In the genomic region with DNA sequence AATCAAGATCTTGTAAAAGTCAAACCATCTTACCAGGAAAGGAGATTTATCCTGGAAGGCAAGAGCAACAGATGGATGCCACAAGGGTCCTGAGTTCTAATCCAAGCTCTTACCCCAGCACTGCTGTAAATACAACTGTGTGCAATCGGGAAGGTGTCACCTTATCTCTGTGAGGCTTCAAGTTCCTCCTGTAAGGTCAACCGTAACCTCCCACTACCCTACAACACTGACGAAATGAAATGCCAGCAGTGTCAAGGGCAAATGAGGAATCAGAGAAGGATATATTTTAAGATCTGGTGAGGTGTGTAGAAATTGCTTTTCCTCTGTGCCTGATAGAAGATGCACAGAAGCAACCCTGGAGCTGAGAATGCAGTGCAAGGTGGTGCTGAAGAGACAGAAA, we compare ENCODE assay signal across 29 cellular contexts.
"Had no signal": no experiment of that assay in that cellular context is flagged by ENCODE, and none has a peak within 500 bp of the region (broad histone marks: within the 10 kb centered on the region; RNA-seq: fewer than 3 reads in every experiment).

No MANE protein-coding gene starts in this region.

- H3K27ac ChIP-seq: adrenal gland, body of pancreas, epithelial cell of prostate, esophagus squamous epithelium, gastroesophageal sphincter had no signal

- H3K27me3 Mint-ChIP-seq: activated CD8-positive, alpha-beta memory T cell treated with anti-CD3 and anti-CD28 coated beads, Interleukin-2, amount 10 ng/mL, durations not matched to agents 7 days and 5 days; activated naive CD8-positive, alpha-beta T cell treated with anti-CD3 and anti-CD28 coated beads, Interleukin-2, amount 50 U/mL, for 24 hours had no signal

- H3K4me3 Mint-ChIP-seq: activated CD4-positive, alpha-beta memory T cell treated with anti-CD3 and anti-CD28 coated beads for 36 hours; activated CD4-positive, alpha-beta T cell treated with anti-CD3 and anti-CD28 coated beads for 36 hours; activated CD4-positive, alpha-beta T cell treated with anti-CD3 and anti-CD28 coated beads, Interleukin-2, amount 10 ng/mL, durations not matched to agents 24 days and 14 days; activated CD8-positive, alpha-beta memory T cell treated with anti-CD3 and anti-CD28 coated beads, Interleukin-2, amount 10 ng/mL, durations not matched to agents 7 days and 5 days; activated CD8-positive, alpha-beta T cell treated with anti-CD3 and anti-CD28 coated beads, Interleukin-2, amount 10 ng/mL, durations not matched to agents 7 days and 5 days; activated naive CD4-positive, alpha-beta T cell treated with anti-CD3 and anti-CD28 coated beads for 36 hours; activated naive CD4-positive, alpha-beta T cell treated with anti-CD3 and anti-CD28 coated beads, Interleukin-2, amount 50 U/mL, for 24 hours; activated naive CD8-positive, alpha-beta T cell treated with anti-CD3 and anti-CD28 coated beads for 36 hours; activated naive CD8-positive, alpha-beta T cell treated with anti-CD3 and anti-CD28 coated beads, Interleukin-2, amount 50 U/mL, for 24 hours; activated T-helper 1 cell treated with anti-CD3 and anti-CD28 coated beads, Interleukin-12 subunit alpha, Interleukin-12 subunit beta, Interleukin-2, Interleukin-4 antibody, amounts not matched to agents 30 ng/mL and 10 ng/mL and 1 ng/mL, durations not matched to agents 14 hours and 24 hours and 36 hours had no signal

- H3K27ac Mint-ChIP-seq: activated CD4-positive, alpha-beta memory T cell treated with anti-CD3 and anti-CD28 coated beads for 36 hours; activated CD4-positive, alpha-beta T cell treated with anti-CD3 and anti-CD28 coated beads for 36 hours; activated CD4-positive, alpha-beta T cell treated with anti-CD3 and anti-CD28 coated beads, Interleukin-2, amount 10 ng/mL, durations not matched to agents 24 days and 14 days; activated CD8-positive, alpha-beta memory T cell treated with anti-CD3 and anti-CD28 coated beads, Interleukin-2, amount 10 ng/mL, durations not matched to agents 7 days and 5 days; activated CD8-positive, alpha-beta T cell treated with anti-CD3 and anti-CD28 coated beads, Interleukin-2, amount 10 ng/mL, durations not matched to agents 7 days and 5 days; activated naive CD4-positive, alpha-beta T cell treated with anti-CD3 and anti-CD28 coated beads for 36 hours; activated naive CD4-positive, alpha-beta T cell treated with anti-CD3 and anti-CD28 coated beads, Interleukin-2, amount 50 U/mL, for 24 hours; activated naive CD8-positive, alpha-beta T cell treated with anti-CD3 and anti-CD28 coated beads for 36 hours; activated naive CD8-positive, alpha-beta T cell treated with anti-CD3 and anti-CD28 coated beads, Interleukin-2, amount 50 U/mL, for 24 hours; activated T-helper 1 cell treated with anti-CD3 and anti-CD28 coated beads, Interleukin-12 subunit alpha, Interleukin-12 subunit beta, Interleukin-2, Interleukin-4 antibody, amounts not matched to agents 30 ng/mL and 10 ng/mL and 1 ng/mL, durations not matched to agents 14 hours and 24 hours and 36 hours; activated T-helper 2 cell treated with anti-CD3 and anti-CD28 coated beads, Interferon-gamma antibody, Interleukin-2, Interleukin-4, amounts not matched to agents 10 μg/mL and 5 μg/mL and 100 μg/mL, durations not matched to agents 14 hours and 24 hours and 36 hours had no signal

- H3K9me3 Mint-ChIP-seq: activated CD4-positive, alpha-beta memory T cell treated with anti-CD3 and anti-CD28 coated beads for 36 hours; activated CD4-positive, alpha-beta T cell treated with anti-CD3 and anti-CD28 coated beads, Interleukin-2, amount 10 ng/mL, durations not matched to agents 24 days and 14 days; activated naive CD4-positive, alpha-beta T cell treated with anti-CD3 and anti-CD28 coated beads for 36 hours; activated naive CD4-positive, alpha-beta T cell treated with anti-CD3 and anti-CD28 coated beads, Interleukin-2, amount 50 U/mL, for 24 hours; activated naive CD8-positive, alpha-beta T cell treated with anti-CD3 and anti-CD28 coated beads for 36 hours; activated naive CD8-positive, alpha-beta T cell treated with anti-CD3 and anti-CD28 coated beads, Interleukin-2, amount 50 U/mL, for 24 hours; activated T-helper 1 cell treated with anti-CD3 and anti-CD28 coated beads, Interleukin-12 subunit alpha, Interleukin-12 subunit beta, Interleukin-2, Interleukin-4 antibody, amounts not matched to agents 30 ng/mL and 10 ng/mL and 1 ng/mL, durations not matched to agents 14 hours and 24 hours and 36 hours; activated T-helper 2 cell treated with anti-CD3 and anti-CD28 coated beads, Interferon-gamma antibody, Interleukin-2, Interleukin-4, amounts not matched to agents 10 μg/mL and 5 μg/mL and 100 μg/mL, durations not matched to agents 14 hours and 24 hours and 36 hours had no signal

- DNase-seq: activated CD4-positive, alpha-beta memory T cell treated with anti-CD3 and anti-CD28 coated beads for 36 hours; activated CD4-positive, alpha-beta T cell treated with anti-CD3 and anti-CD28 coated beads for 36 hours; activated CD4-positive, alpha-beta T cell treated with anti-CD3 and anti-CD28 coated beads, Interleukin-2, amount 10 ng/mL, durations not matched to agents 24 days and 14 days; activated CD4-positive, CD25-positive, alpha-beta regulatory T cell; activated CD4-positive, CD25-positive, alpha-beta regulatory T cell treated with anti-CD3 and anti-CD28 coated beads, Interleukin-2, amount 50 U/mL, for 72 hours; activated CD8-positive, alpha-beta memory T cell treated with anti-CD3 and anti-CD28 coated beads, Interleukin-2, amount 10 ng/mL, durations not matched to agents 7 days and 5 days; activated CD8-positive, alpha-beta memory T cell treated with anti-CD3 and anti-CD28 coated beads, Interleukin-2, amount 50 U/mL, for 4 hours; activated CD8-positive, alpha-beta T cell treated with anti-CD3 and anti-CD28 coated beads, Interleukin-2, amount 10 ng/mL, durations not matched to agents 7 days and 5 days; activated effector memory CD4-positive, alpha-beta T cell treated with anti-CD3 and anti-CD28 coated beads, Interleukin-2, amount 50 U/mL, for 16 hours; activated naive CD4-positive, alpha-beta T cell treated with anti-CD3 and anti-CD28 coated beads for 36 hours; activated naive CD8-positive, alpha-beta T cell treated with anti-CD3 and anti-CD28 coated beads for 36 hours; activated naive CD8-positive, alpha-beta T cell treated with anti-CD3 and anti-CD28 coated beads, Interleukin-2, amount 50 U/mL, for 24 hours; activated T-cell treated with anti-CD3 and anti-CD28 coated beads, Interleukin-2, amount 50 U/mL, for 1 hour; activated T-cell treated with anti-CD3 and anti-CD28 coated beads, Interleukin-2, amount 50 U/mL, for 48 hours; adrenal gland; amygdala; aorta; body of pancreas; cortex of kidney; dermis blood vessel endothelial cell; effector CD4-positive, alpha-beta T cell; esophagus squamous epithelium; foreskin melanocyte; T-helper 2 cell had no signal

- H3K4me1 Mint-ChIP-seq: activated CD4-positive, alpha-beta T cell treated with anti-CD3 and anti-CD28 coated beads for 36 hours; activated CD4-positive, alpha-beta T cell treated with anti-CD3 and anti-CD28 coated beads, Interleukin-2, amount 10 ng/mL, durations not matched to agents 24 days and 14 days; activated CD8-positive, alpha-beta memory T cell treated with anti-CD3 and anti-CD28 coated beads, Interleukin-2, amount 10 ng/mL, durations not matched to agents 7 days and 5 days; activated naive CD4-positive, alpha-beta T cell treated with anti-CD3 and anti-CD28 coated beads, Interleukin-2, amount 50 U/mL, for 24 hours; activated naive CD8-positive, alpha-beta T cell treated with anti-CD3 and anti-CD28 coated beads for 36 hours; activated naive CD8-positive, alpha-beta T cell treated with anti-CD3 and anti-CD28 coated beads, Interleukin-2, amount 50 U/mL, for 24 hours had no signal

- ATAC-seq: activated CD4-positive, alpha-beta T cell treated with anti-CD3 and anti-CD28 coated beads for 36 hours; activated CD8-positive, alpha-beta memory T cell treated with anti-CD3 and anti-CD28 coated beads, Interleukin-2, amount 10 ng/mL, durations not matched to agents 7 days and 5 days; activated CD8-positive, alpha-beta T cell treated with anti-CD3 and anti-CD28 coated beads, Interleukin-2, amount 10 ng/mL, durations not matched to agents 7 days and 5 days; activated naive CD8-positive, alpha-beta T cell treated with anti-CD3 and anti-CD28 coated beads, Interleukin-2, amount 50 U/mL, for 24 hours; body of pancreas; gastroesophageal sphincter had no signal

- H3K4me3 ChIP-seq: adrenal gland, body of pancreas, esophagus squamous epithelium, gastroesophageal sphincter had no signal

- H3K36me3 ChIP-seq: adrenal gland, esophagus squamous epithelium, gastroesophageal sphincter had no signal

- H3K4me1 ChIP-seq: adrenal gland, body of pancreas, esophagus squamous epithelium, gastroesophageal sphincter had no signal

- H3K27me3 ChIP-seq: body of pancreas, esophagus squamous epithelium, gastroesophageal sphincter had no signal

- H3K9me3 ChIP-seq: adrenal gland, body of pancreas, esophagus squamous epithelium, gastroesophageal sphincter had no signal

- H3K36me3 Mint-ChIP-seq: activated CD4-positive, alpha-beta memory T cell treated with anti-CD3 and anti-CD28 coated beads for 36 hours; activated CD8-positive, alpha-beta memory T cell treated with anti-CD3 and anti-CD28 coated beads, Interleukin-2, amount 10 ng/mL, durations not matched to agents 7 days and 5 days; activated naive CD4-positive, alpha-beta T cell treated with anti-CD3 and anti-CD28 coated beads, Interleukin-2, amount 50 U/mL, for 24 hours; activated naive CD8-positive, alpha-beta T cell treated with anti-CD3 and anti-CD28 coated beads for 36 hours had no signal
